In genomic region chr6:40330301-40330721, GRCh38 we compare ENCODE assay signal across 22 cellular contexts.
DNase-seq lines count a peak whose midpoint lies in the region; ATAC-seq and TF ChIP-seq lines count a peak whose summit lies in the region.
"Had no signal": no experiment of that assay in that cellular context is flagged by ENCODE, and none has a peak within 500 bp of the region (broad histone marks: within the 10 kb centered on the region; RNA-seq: fewer than 3 reads in every experiment).

No MANE protein-coding gene starts in this region.

- no peak for TF ChIP-seq EP300 in neural cell (conservative IDR thresholded peaks at IDR 0.05; ENCODE audit: poor library complexity, severe bottlenecking)

- H3K27me3 Mint-ChIP-seq in H9 (ENCODE audit: low read depth): peaks cover 37% of the 10 kb centered on the region

- no peak overlapping the region for H2BK120ac ChIP-seq in H9 (ENCODE audit: low read depth, low read length, poor library complexity, severe bottlenecking)

- no peak overlapping the region for H3K14ac ChIP-seq in H9 (ENCODE audit: insufficient read depth, low read length)

- no peaks in the 10 kb centered on the region for H3K9me2 ChIP-seq in neural cell (ENCODE audit: insufficient read depth, low read length)

- H4K20me1 ChIP-seq in H9 (ENCODE audit: control insufficient read depth, insufficient read depth, insufficient read length) (no peaks in the 10 kb centered on the region), neural cell (ENCODE audit: insufficient read depth) (no peaks in the 10 kb centered on the region)

- H3K79me1 ChIP-seq in H9 (ENCODE audit: insufficient read depth, low read depth, low read length, poor library complexity, severe bottlenecking): no peaks in the 10 kb centered on the region

- no peaks in the 10 kb centered on the region for H3F3A ChIP-seq in neural cell (ENCODE audit: insufficient read depth, low read length, poor library complexity, severe bottlenecking)

- ATAC-seq in HG03354 (IDR thresholded peaks at IDR 0.05; ENCODE audit: poor library complexity, severe bottlenecking, unreplicated experiment): no peak

- no peak overlapping the region for H2BK12ac ChIP-seq in H9 (ENCODE audit: insufficient read length, low read depth, low read length)

- H3K79me2 ChIP-seq in H9 (ENCODE audit: insufficient read depth, low read length) (no peaks in the 10 kb centered on the region), neural cell (replicated peaks; ENCODE audit: insufficient read depth, low read length) (no peaks in the 10 kb centered on the region)

- no peak overlapping the region for H3K18ac ChIP-seq in H9 (ENCODE audit: insufficient read length, low read depth, low read length)

- no peaks in the 10 kb centered on the region for H3K23me2 ChIP-seq in H9 (ENCODE audit: insufficient read length, low read depth, low read length, poor library complexity, severe bottlenecking)

- H3K4me3 Mint-ChIP-seq in H9: 0 out of 5 replicates have a peak overlapping the region, but pooled peaks of 1 of the 2 experiments have one; percentile 60
- H3K4me3 Mint-ChIP-seq: CD4-positive, alpha-beta memory T cell had no signal

- H4K8ac ChIP-seq in H9 (replicated peaks; ENCODE audit: insufficient read length, low read depth, low read length): no peak overlapping the region

- peak overlapping the region; percentile 39 to 76 (median 40); a peak in 4 of 7 replicates for H3K27ac Mint-ChIP-seq in H9
- H3K27ac Mint-ChIP-seq: CD4-positive, alpha-beta memory T cell had no signal

- peak overlapping the region; percentile 19 for H3K4me2 ChIP-seq in H9 (ENCODE audit: insufficient read depth, insufficient read length, low read length)
- H3K4me2 ChIP-seq in neural cell (ENCODE audit: low read length): no peak overlapping the region
- H3K4me2 ChIP-seq: KMS-11 had no signal

- no peak overlapping the region for H3K56ac ChIP-seq in H9 (ENCODE audit: insufficient read length, low read depth, low read length)

- H3K4ac ChIP-seq in H9 (ENCODE audit: low read depth, low read length): no peak overlapping the region

- TF ChIP-seq CTCF in H9 (conservative IDR thresholded peaks at IDR 0.05) (no peak), WERI-Rb-1 (IDR thresholded peaks at IDR 0.05; ENCODE audit: low read depth, low read length) (no peak), neural cell (IDR thresholded peaks at IDR 0.05; ENCODE audit: poor library complexity, severe bottlenecking) (no peak)

- no peak overlapping the region for H4K5ac ChIP-seq in H9 (ENCODE audit: insufficient read length, low read depth, low read length)

- no peak overlapping the region for H2BK5ac ChIP-seq in H9 (ENCODE audit: insufficient read length, low read length)

- H2AFZ ChIP-seq in H9 (ENCODE audit: low read length) (no peak overlapping the region), neural cell (ENCODE audit: low read depth, low read length) (no peak overlapping the region)

- H2BK20ac ChIP-seq in H9 (ENCODE audit: low read depth, low read length, poor library complexity, severe bottlenecking): no peak overlapping the region

- H3T11ph ChIP-seq in H9 (ENCODE audit: low read length): no peak overlapping the region

- H4K91ac ChIP-seq in H9 (ENCODE audit: insufficient read length, low read depth, low read length): no peak overlapping the region

- H3K23ac ChIP-seq in H9 (ENCODE audit: insufficient read length, low read depth, low read length): no peak overlapping the region

- H3K4me1 ChIP-seq in H9 (ENCODE audit: insufficient read depth, low read length) (peaks cover 18% of the 10 kb centered on the region; the same call in 1 of the 2 replicates), iPS DF 6.9 (ENCODE audit: control insufficient read depth, insufficient read depth, low read length) (peaks cover 21% of the 10 kb centered on the region)
- H3K4me1 ChIP-seq: Caco-2, Peyer's patch had no signal

- DNase-seq in H9 (peak; percentile 62), WERI-Rb-1 (peak; percentile 73), iPS DF 6.9 (ENCODE audit: low read depth, low spot score) (peak; percentile 71), globus pallidus (ENCODE audit: low spot score) (no peak)
- no peak for DNase-seq in activated CD4-positive, alpha-beta T cell treated with anti-CD3 and anti-CD28 coated beads for 48 hours
- DNase-seq: BE2C; Caco-2; CD4-positive, alpha-beta memory T cell; DMS 273 treated with DMSO at 0.1 percent for 48 hours; DMS79 treated with DMSO at 0.1 percent for 48 hours; GOT3; IMR-90; NCI-H1105 treated with DMSO at 0.1 percent for 48 hours; NCI-H2029 treated with DMSO at 0.1 percent for 48 hours; NCI-H226; NCI-H510A treated with DMSO at 0.1 percent for 48 hours; NCI-H748 treated with DMSO at 0.1 percent for 48 hours; Peyer's patch had no signal

- H3K9me3 ChIP-seq in H9 (ENCODE audit: control insufficient read depth, low read depth, low read length) (no peaks in the 10 kb centered on the region), WERI-Rb-1 (ENCODE audit: severe bottlenecking) (no peaks in the 10 kb centered on the region), iPS DF 6.9 (ENCODE audit: control insufficient read depth, insufficient read depth, low read length) (no peaks in the 10 kb centered on the region), neural cell (ENCODE audit: low read length) (no peaks in the 10 kb centered on the region)
- H3K9me3 ChIP-seq: BE2C, Caco-2, Peyer's patch had no signal

- H3K36me3 Mint-ChIP-seq in H9 (ENCODE audit: insufficient read depth in 1 of 3, low read depth in 3 of 3): no peaks in the 10 kb centered on the region
- H3K36me3 Mint-ChIP-seq: CD4-positive, alpha-beta memory T cell had no signal

- TF ChIP-seq RAD21 in neural cell (conservative IDR thresholded peaks at IDR 0.05): no peak

- H3K4me3 ChIP-seq in WERI-Rb-1 (ENCODE audit: low read depth, low read length) (no peak overlapping the region), iPS DF 6.9 (ENCODE audit: low read length) (no peak overlapping the region), neural cell (ENCODE audit: low read length) (no peak overlapping the region)
- H3K4me3 ChIP-seq: Peyer's patch had no signal

- H3K27ac ChIP-seq in H9 (ENCODE audit: insufficient read length, low read depth, low read length) (no peak overlapping the region), WERI-Rb-1 (peak overlapping the region; percentile 58), iPS DF 6.9 (ENCODE audit: low read length) (peak overlapping the region; percentile 54), neural cell (ENCODE audit: low read length) (no peak overlapping the region)
- H3K27ac ChIP-seq: HL-60, KMS-11, Peyer's patch had no signal

- H3K4me1 Mint-ChIP-seq in H9: peaks cover 68 to 73% of the 10 kb centered on the region in 2 experiments

- H2BK15ac ChIP-seq in H9 (ENCODE audit: low read depth, low read length): no peak overlapping the region

- no peak overlapping the region for H3K9ac ChIP-seq in H9 (ENCODE audit: extremely low read depth, insufficient read length, low read length)
- H3K9ac ChIP-seq in neural cell (ENCODE audit: low read length): no peak overlapping the region
- H3K9ac ChIP-seq: KMS-11 had no signal

- H3K36me3 ChIP-seq in WERI-Rb-1 (no peaks in the 10 kb centered on the region), iPS DF 6.9 (ENCODE audit: control insufficient read depth, insufficient read depth, low read length) (no peaks in the 10 kb centered on the region), neural cell (ENCODE audit: insufficient read depth, low read length) (no peaks in the 10 kb centered on the region)
- H3K36me3 ChIP-seq: BE2C, Peyer's patch had no signal

- H3K27me3 ChIP-seq in H9 (ENCODE audit: insufficient read depth, low read length) (no peaks in the 10 kb centered on the region), WERI-Rb-1 (ENCODE audit: insufficient read depth, low read depth, severe bottlenecking) (no peaks in the 10 kb centered on the region), iPS DF 6.9 (ENCODE audit: control insufficient read depth, insufficient read depth, low read length) (no peaks in the 10 kb centered on the region; the same call in 1 of the 2 replicates), neural cell (ENCODE audit: insufficient read depth, low read depth, low read length) (no peaks in the 10 kb centered on the region)
- H3K27me3 ChIP-seq: BE2C, Peyer's patch had no signal

- no CpG with 5 or more reads among the region's 4 CpGs for WGBS in H9 (ENCODE audit: extremely low coverage, insufficient read length, low lambda C conversion rate)
- no CpG with 5 or more reads among the region's 4 CpGs for WGBS in iPS DF 6.9 (ENCODE audit: insufficient coverage, insufficient read length)

- no peak overlapping the region for H2AK5ac ChIP-seq in H9 (ENCODE audit: insufficient read length, low read length)

- no peaks in the 10 kb centered on the region for H3K9me3 Mint-ChIP-seq in H9

TF ChIP-seq in neural cell, 6 proteins besides CTCF, POLR2A, EP300 and RAD21:
- TF ChIP-seq POLR2AphosphoS5 (IDR thresholded peaks at IDR 0.05) (no peak), EZH2 (IDR thresholded peaks at IDR 0.05; ENCODE audit: borderline replicate concordance, insufficient read depth, low read length, poor library complexity, severe bottlenecking) (no peak), REST (IDR thresholded peaks at IDR 0.05; ENCODE audit: borderline replicate concordance) (peak; percentile 58), MXI1 (conservative IDR thresholded peaks at IDR 0.05; ENCODE audit: poor library complexity, severe bottlenecking) (no peak), TAF1 (IDR thresholded peaks at IDR 0.05; ENCODE audit: low read depth) (no peak), SMC3 (conservative IDR thresholded peaks at IDR 0.05; ENCODE audit: poor library complexity) (no peak)

Comparison
In these comparisons a context has a peak if more than half of its experiments do, and no peak if none do; other contexts are left out.
1. DNase-seq: peak in H9 (single experiment), WERI-Rb-1 (single experiment) and iPS DF 6.9 (single experiment); none in activated CD4-positive, alpha-beta T cell treated with anti-CD3 and anti-CD28 coated beads for 48 hours (single experiment) and globus pallidus (single experiment).
2. H3K27ac ChIP-seq: peak in WERI-Rb-1 (single experiment) and iPS DF 6.9 (single experiment); none in H9 (single experiment) and neural cell (single experiment).